In the genomic region with DNA sequence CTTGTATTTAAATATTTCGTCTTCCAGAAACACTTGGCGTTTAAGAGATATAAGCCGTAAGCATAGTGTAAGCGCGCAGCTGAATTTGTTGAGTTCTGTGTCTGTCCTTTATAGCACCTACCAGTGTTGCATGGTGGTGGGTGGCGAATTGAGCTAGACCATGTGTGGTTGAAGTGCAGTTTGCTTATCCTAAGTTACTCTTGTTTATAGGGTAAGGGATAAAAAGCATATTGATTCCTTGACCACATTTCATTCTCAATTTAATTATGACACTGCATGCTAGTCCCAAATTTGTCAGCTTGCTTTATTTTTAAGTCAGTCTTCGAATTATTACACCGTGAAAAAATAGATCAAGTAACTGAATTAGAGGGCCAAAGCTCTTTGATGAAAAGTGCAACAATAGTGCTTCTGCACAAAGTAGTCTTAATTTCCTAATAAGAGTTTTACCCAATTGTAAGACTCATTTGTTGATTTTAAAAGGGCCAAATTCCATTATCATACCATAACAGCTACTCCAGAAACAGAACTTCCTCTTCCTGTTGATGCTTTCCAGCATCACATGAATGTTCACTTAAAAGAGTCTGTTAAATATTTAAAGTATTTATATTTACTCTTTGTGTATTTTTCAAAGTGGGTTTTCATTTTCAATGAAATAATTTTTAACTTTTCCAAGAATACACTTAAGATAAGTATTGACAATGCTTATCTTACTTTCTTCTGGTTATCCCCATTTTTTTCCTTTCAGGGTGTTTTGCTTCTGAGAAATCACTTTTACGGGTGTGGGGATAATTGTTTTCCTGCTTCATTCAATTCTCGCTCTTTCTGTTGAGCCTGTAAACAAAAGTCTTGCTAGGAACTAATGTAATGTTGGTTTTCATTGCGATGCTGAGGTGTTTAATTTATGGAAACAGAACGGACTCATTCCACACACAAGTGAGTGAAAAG, we compare ENCODE assay signal across 8 cellular contexts. TPM values are rescaled to one million over a fixed set of nuclear protein-coding genes. Genes with fewer than 3 reads are reported as not detected.
A peak's percentile ranks its signal among the peaks of the same experiment; 100 is the strongest.
DNase-seq lines count a peak whose midpoint lies in the region; TF ChIP-seq lines count a peak whose summit lies in the region.

No MANE protein-coding gene starts in this region.

- TF ChIP-seq CTCF in SK-N-SH (IDR thresholded peaks at IDR 0.05) (no peak), esophagus squamous epithelium (IDR thresholded peaks at IDR 0.05) (no peak)

- TF ChIP-seq POLR2A in esophagus squamous epithelium (IDR thresholded peaks at IDR 0.05): no peak

- CTCF ChIA-PET in SK-N-SH (lab: Yijun Ruan, JAX): interaction anchor here (0.7 to 1.8 kb wide), 6 partner anchors 8 to 857 kb away, joined by 3 to 6 read pairs (median 4); partner anchors contain the start of gene GRIK4

- 8% methylated on average over 12 of the region's 12 CpGs for WGBS in SK-N-SH (ENCODE audit: low lambda C conversion rate)
- WGBS in esophagus squamous epithelium, 2 donors: 14 to 26% methylated on average over 12 of the region's 12 CpGs

- peak overlapping the region; percentile 92 for H3K4me3 Mint-ChIP-seq in T-helper 2 cell treated with Interferon-gamma antibody and Interleukin-4, amounts not matched to agents 5 μg/mL and 100 μg/mL, for 36 hours

- H3K27ac Mint-ChIP-seq in T-helper 2 cell treated with Interferon-gamma antibody and Interleukin-4, amounts not matched to agents 5 μg/mL and 100 μg/mL, for 36 hours: no peak overlapping the region

- no peak for TF ChIP-seq RAD21 in SK-N-SH (IDR thresholded peaks at IDR 0.05; ENCODE audit: low read length)

- peaks cover 35% of the 10 kb centered on the region for H3F3A ChIP-seq in SK-N-SH (replicated peaks; ENCODE audit: insufficient read depth)

- H3K9me3 Mint-ChIP-seq in T-helper 2 cell treated with Interferon-gamma antibody and Interleukin-4, amounts not matched to agents 5 μg/mL and 100 μg/mL, for 36 hours: peaks cover 5% of the 10 kb centered on the region

- no peak for DNase-seq in T-helper 2 cell treated with Interferon-gamma antibody and Interleukin-4, amounts not matched to agents 5 μg/mL and 100 μg/mL, for 36 hours (ENCODE audit: low spot score)
- no peak for DNase-seq in T-helper 2 cell
- DNase-seq in SK-N-SH: no peak
- DNase-seq in esophagus squamous epithelium (lab: John Stamatoyannopoulos, UW): no peak
- DNase-seq in effector CD8-positive, alpha-beta T cell (lab: John Stamatoyannopoulos, UW): no peak
- no peak for DNase-seq in mesenteric fat pad (ENCODE audit: low spot score)
- no peak for DNase-seq in kidney glomerular epithelial cell (lab: John Stamatoyannopoulos, UW)

- H3K4me3 ChIP-seq in SK-N-SH (ENCODE audit: low read depth in 2 of 2, low read length in 1 of 2) (peak overlapping the region; percentile 91 to 93), esophagus squamous epithelium (peak overlapping the region; percentile 68 to 99 (median 96)), rectal smooth muscle tissue (ENCODE audit: low read length) (peak overlapping the region; percentile 99)

- H3K4me2 ChIP-seq in SK-N-SH: peak overlapping the region; percentile 92

- H3K27me3 ChIP-seq in SK-N-SH (ENCODE audit: insufficient read depth): no peaks in the 10 kb centered on the region
- H3K27me3 ChIP-seq in esophagus squamous epithelium: no peaks in the 10 kb centered on the region
- no peaks in the 10 kb centered on the region for H3K27me3 ChIP-seq in rectal smooth muscle tissue (ENCODE audit: control insufficient read depth, insufficient read depth, low read length)

- peaks cover 69% of the 10 kb centered on the region for H3K79me2 ChIP-seq in SK-N-SH (ENCODE audit: insufficient read depth)

- H3K9me3 ChIP-seq in SK-N-SH (0 out of 2 replicates have a peak, but pooled peaks cover 3% of the 10 kb centered on the region), esophagus squamous epithelium (no peaks in the 10 kb centered on the region)

- POLR2A ChIA-PET in SK-N-SH (lab: Yijun Ruan, JAX): interaction anchor here (1.0 kb wide), 1 partner anchor 401 kb away, joined by 3 read pairs; no protein-coding TSS in a partner anchor

- H3K4me1 ChIP-seq in SK-N-SH (ENCODE audit: control insufficient read depth in 1 of 2, insufficient read depth in 2 of 2, low read depth in 1 of 2, low read length in 1 of 2): peaks cover 13 to 16% of the 10 kb centered on the region in 2 experiments
- peaks cover 10 to 84% (median 35%) of the 10 kb centered on the region in 3 donors for H3K4me1 ChIP-seq in esophagus squamous epithelium
- peaks cover 9% of the 10 kb centered on the region for H3K4me1 ChIP-seq in rectal smooth muscle tissue (ENCODE audit: control insufficient read depth, insufficient read depth, low read length)

- no peak for TF ChIP-seq EP300 in SK-N-SH (IDR thresholded peaks at IDR 0.05; ENCODE audit: borderline replicate concordance in 1 of 2, low read depth in 1 of 2, low read length in 1 of 2)

- H3K4me1 Mint-ChIP-seq in T-helper 2 cell treated with Interferon-gamma antibody and Interleukin-4, amounts not matched to agents 5 μg/mL and 100 μg/mL, for 36 hours (ENCODE audit: low read depth): peaks cover 33% of the 10 kb centered on the region

- H3K9ac ChIP-seq in SK-N-SH (peak overlapping the region; percentile 92), rectal smooth muscle tissue (ENCODE audit: low read length) (no peak overlapping the region)

- intact Hi-C loops in esophagus squamous epithelium (cut with DNase I): no loop called here

- H3K27ac ChIP-seq in SK-N-SH (ENCODE audit: low read depth in 2 of 2, low read length in 1 of 2) (peak overlapping the region; percentile 78 to 92), esophagus squamous epithelium (peak overlapping the region; percentile 97 to 99 (median 98)), rectal smooth muscle tissue (ENCODE audit: low read depth, low read length) (peak overlapping the region; percentile 94)

- peaks cover 7% of the 10 kb centered on the region for H3K36me3 Mint-ChIP-seq in T-helper 2 cell treated with Interferon-gamma antibody and Interleukin-4, amounts not matched to agents 5 μg/mL and 100 μg/mL, for 36 hours (ENCODE audit: low read depth)

- no peaks in the 10 kb centered on the region for H3K36me3 ChIP-seq in SK-N-SH (replicated peaks in 1 of 2; ENCODE audit: control insufficient read depth in 1 of 2, insufficient read depth in 2 of 2, low read length in 1 of 2)
- no peaks in the 10 kb centered on the region for H3K36me3 ChIP-seq in esophagus squamous epithelium
- no peaks in the 10 kb centered on the region for H3K36me3 ChIP-seq in rectal smooth muscle tissue (ENCODE audit: control insufficient read depth, insufficient read depth, low read length)

- H2AFZ ChIP-seq in SK-N-SH (ENCODE audit: low read depth): no peak overlapping the region

- H4K20me1 ChIP-seq in SK-N-SH (ENCODE audit: insufficient read depth): peaks cover 63% of the 10 kb centered on the region

- peaks cover 64% of the 10 kb centered on the region for H3K27me3 Mint-ChIP-seq in T-helper 2 cell treated with Interferon-gamma antibody and Interleukin-4, amounts not matched to agents 5 μg/mL and 100 μg/mL, for 36 hours (ENCODE audit: low read depth)

- H3K9me2 ChIP-seq in SK-N-SH: no peaks in the 10 kb centered on the region

TF ChIP-seq in SK-N-SH, 30 proteins besides CTCF, POLR2A, EP300 and RAD21:
- TF ChIP-seq RFX5 (IDR thresholded peaks at IDR 0.05; ENCODE audit: low read length): no peak
- peak; percentile 68 for TF ChIP-seq MXI1 (IDR thresholded peaks at IDR 0.05; ENCODE audit: low read depth, low read length)
- peak; percentile 34; the same call in 1 of the 2 replicates for TF ChIP-seq GABPA (IDR thresholded peaks at IDR 0.05; ENCODE audit: low read depth)
- no peak for TF ChIP-seq SIN3A (IDR thresholded peaks at IDR 0.05; ENCODE audit: borderline replicate concordance, low read depth, low read length)
- TF ChIP-seq PBX3 (IDR thresholded peaks at IDR 0.05): no peak
- no peak for TF ChIP-seq CHD2 (IDR thresholded peaks at IDR 0.05; ENCODE audit: low read length, partially characterized antibody)

RNA-seq across cellular contexts. Expression of gene ARHGEF12, which starts 2.0 kb away (rescaled TPM):
- polyA plus RNA-seq in SK-N-SH (2012; rRNA removed): 12.3 and 15.9 TPM in 2 replicates
- polyA plus RNA-seq in SK-N-SH (2012; cell fraction: cytosol; rRNA removed): 20.8 and 21.6 TPM in 2 replicates
- 12.4 and 23.6 TPM in 2 replicates for polyA plus RNA-seq in SK-N-SH (2012; cell fraction: nucleus; rRNA removed)
- total RNA-seq in esophagus squamous epithelium: 100 to 1,000 TPM in 1 of 4 donors, 10 to 100 TPM in 3; 57.4 to 106 (median 70.7) TPM
- total RNA-seq in mesenteric fat pad: 75.5 TPM

RNA-seq across cellular contexts. Expression of gene TLCD5, which starts 13.1 kb away (rescaled TPM):
- 12.7 and 18.7 TPM in 2 replicates for polyA plus RNA-seq in SK-N-SH (2012; rRNA removed)
- 14.6 and 15.1 TPM in 2 replicates for polyA plus RNA-seq in SK-N-SH (2012; cell fraction: cytosol; rRNA removed)
- 23.2 and 40.2 TPM in 2 replicates for polyA plus RNA-seq in SK-N-SH (2012; cell fraction: nucleus; rRNA removed)
- total RNA-seq in esophagus squamous epithelium: 1 to 10 TPM in 1 of 4 donors, under 1 TPM in 3; 0.23 to 3.2 (median 0.43) TPM
- 2.2 TPM for total RNA-seq in mesenteric fat pad
